ENCODE assay signal across 8 cellular contexts in genomic region chr7:158824028-158824427, GRCh38. TPM values are rescaled to one million over a fixed set of nuclear protein-coding genes. Genes with fewer than 3 reads are reported as not detected.
DNase-seq lines count a peak whose midpoint lies in the region; ATAC-seq, FAIRE-seq and TF ChIP-seq lines count a peak whose summit lies in the region.

No MANE protein-coding gene starts in this region.

- no TSS peak for BruUV-seq in GM12878 (replicated peaks; lab: Mats Ljungman, UMichigan)

- no peak for TF ChIP-seq POLR2A in Peyer's patch (IDR thresholded peaks at IDR 0.05)
- TF ChIP-seq POLR2A in GM12878 (IDR thresholded peaks at IDR 0.05; ENCODE audit: low read depth, low read length), result peak; percentile 57; the same call in 1 of the 2 replicates

- TF ChIP-seq EP300 in GM12878 (IDR thresholded peaks at IDR 0.05; ENCODE audit: borderline replicate concordance in 1 of 2, control insufficient read depth in 1 of 2, low read depth in 2 of 2, low read length in 2 of 2), result peak; percentile 36 to 54; a peak in 1 of 4 replicates

- H3K9me3 ChIP-seq in Peyer's patch (no peaks in the 10 kb centered on the region), GM12878 (replicated peaks; ENCODE audit: control insufficient read depth, insufficient read depth, low read length) (no peaks in the 10 kb centered on the region)

- intact Hi-C loops in GM12878 (cut with micrococcal nuclease; ENCODE audit: unreplicated experiment), result no loop called here

- POLR2A ChIA-PET in GM12878 (lab: Charles Lee), result interaction anchor here (0.5 to 3.4 kb wide), 8 partner anchors 11 to 1642 kb away, joined by 3 to 17 read pairs (median 4); partner anchors contain the start of gene NCAPG2

- peaks cover 64% of the 10 kb centered on the region for H3K79me2 ChIP-seq in GM12878 (ENCODE audit: control insufficient read depth, insufficient read depth, low read length)

- H3K4me2 ChIP-seq in GM12878 (ENCODE audit: control insufficient read depth, insufficient read depth), result peak overlapping the region; percentile 26

- TF ChIP-seq CTCF in Peyer's patch (IDR thresholded peaks at IDR 0.05) (no peak), GM12878 (IDR thresholded peaks at IDR 0.05 in 2 of 3, conservative IDR thresholded peaks at IDR 0.05 in 1 of 3; ENCODE audit: control insufficient read depth in 2 of 3, extremely low read depth in 1 of 3, insufficient read depth in 1 of 3, low read depth in 3 of 3, low read length in 3 of 3) (no peak)

- DNase-seq in Peyer's patch (peak in 2 of 3 donors; percentile 58 to 83), GM12878 (ENCODE audit: low read depth, low spot score) (peak; percentile 61), ureter (ENCODE audit: low spot score) (no peak), DMS79 treated with DMSO at 0.1 percent for 48 hours (lab: John Stamatoyannopoulos, UW) (no peak), D341Med (ENCODE audit: low spot score) (no peak), iPS-NIHi11 (ENCODE audit: low spot score) (no peak)

- H3K36me3 ChIP-seq in Peyer's patch (no peaks in the 10 kb centered on the region), GM12878 (ENCODE audit: control insufficient read depth in 2 of 2, insufficient read depth in 2 of 2, low read length in 1 of 2) (no peaks in the 10 kb centered on the region)

- TF ChIP-seq RAD21 in GM12878 (IDR thresholded peaks at IDR 0.05; ENCODE audit: insufficient read depth, low read depth, low read length), result no peak

- H3K9ac ChIP-seq in GM12878 (ENCODE audit: control insufficient read depth, insufficient read depth, low read length), result no peak overlapping the region; the same call in 1 of the 2 replicates

- peak overlapping the region in 2 of 4 donors; percentile 33 to 37 for H3K27ac ChIP-seq in Peyer's patch
- peak overlapping the region; percentile 46 for H3K27ac ChIP-seq in GM12878 (ENCODE audit: control insufficient read depth, insufficient read depth)

- no peaks in the 10 kb centered on the region for H3K27me3 ChIP-seq in Peyer's patch
- no peaks in the 10 kb centered on the region for H3K27me3 ChIP-seq in GM12878 (replicated peaks in 1 of 2; ENCODE audit: control insufficient read depth in 2 of 2, insufficient read depth in 2 of 2, low read length in 1 of 2)

- no peak overlapping the region for H2AFZ ChIP-seq in GM12878 (ENCODE audit: control insufficient read depth, low read depth, low read length)

- CTCF ChIA-PET in GM12878 (lab: Yijun Ruan, JAX), result interaction anchor here (1.2 to 3.2 kb wide), 4 partner anchors 11 to 209 kb away, joined by 3 to 14 read pairs (median 6); no protein-coding TSS in a partner anchor

- peak; percentile 73 for FAIRE-seq in GM12878 (lab: Jason Lieb, UNC)

- RAD21 ChIA-PET in GM12878 (lab: Charles Lee; ENCODE audit: unreplicated experiment), result interaction anchor here (1.8 to 5.2 kb wide), 4 partner anchors 13 to 152 kb away, joined by 4 to 27 read pairs (median 12); no protein-coding TSS in a partner anchor

- H3K4me3 ChIP-seq in Peyer's patch (no peak overlapping the region), GM12878 (no peak overlapping the region)

- WGBS in GM12878 (ENCODE audit: insufficient coverage, insufficient replicate concordance, low lambda C conversion rate, missing lambda C conversion rate), result 1% methylated on average over 4 of the region's 4 CpGs

- SMC1A ChIA-PET in GM12878 (lab: Charles Lee; ENCODE audit: uncharacterized antibody, unreplicated experiment), result interaction anchor here (0.7 to 1.5 kb wide), 9 partner anchors 9 to 153 kb away, joined by 3 to 6 read pairs (median 3); no protein-coding TSS in a partner anchor

- in situ Hi-C loops in GM12878 (cut with MboI), result loop anchor here (5.0 kb wide), 1 partner anchor 117 kb away; no protein-coding TSS in a partner anchor

- peaks cover 0 to 63% (median 3%) of the 10 kb centered on the region in 4 donors for H3K4me1 ChIP-seq in Peyer's patch
- H3K4me1 ChIP-seq in GM12878 (ENCODE audit: control insufficient read depth, insufficient read depth, low read length), result peaks cover 21% of the 10 kb centered on the region

- ATAC-seq in GM18873 (IDR thresholded peaks at IDR 0.05; ENCODE audit: low FRiP score, unreplicated experiment) (peak; percentile 70), HG02884 (IDR thresholded peaks at IDR 0.05; ENCODE audit: unreplicated experiment) (peak; percentile 69), GM12878 (peak; percentile 74)

- H4K20me1 ChIP-seq in GM12878 (ENCODE audit: control insufficient read depth, insufficient read depth), result no peaks in the 10 kb centered on the region

TF ChIP-seq in GM12878, 131 proteins besides CTCF, POLR2A, EP300 and RAD21 (continues in another document):
- TF ChIP-seq RUNX3 (IDR thresholded peaks at IDR 0.05; ENCODE audit: low read length), result peak; percentile 93
- TF ChIP-seq IRF5 (IDR thresholded peaks at IDR 0.05; ENCODE audit: borderline replicate concordance), result no peak
- 0 out of 2 replicates have a peak, but pooled peaks have one; percentile 47 for TF ChIP-seq MTA3 (IDR thresholded peaks at IDR 0.05; ENCODE audit: borderline replicate concordance, low read length)
- TF ChIP-seq NFXL1 (IDR thresholded peaks at IDR 0.05; ENCODE audit: borderline replicate concordance), result no peak
- 0 out of 2 replicates have a peak, but pooled peaks have one; percentile 19 for TF ChIP-seq NR2F1 (conservative IDR thresholded peaks at IDR 0.05)
- TF ChIP-seq IKZF2 (IDR thresholded peaks at IDR 0.05), result peak; percentile 86 to 88; a peak in 3 of 4 replicates
- TF ChIP-seq ZNF207 (IDR thresholded peaks at IDR 0.05; ENCODE audit: borderline replicate concordance), result no peak
- peak; percentile 59; the same call in 1 of the 2 replicates for TF ChIP-seq NBN (IDR thresholded peaks at IDR 0.05)
- peak; percentile 50; the same call in 1 of the 2 replicates for TF ChIP-seq RB1 (IDR thresholded peaks at IDR 0.05; ENCODE audit: borderline replicate concordance)

RNA-seq across cellular contexts. Expression of gene ESYT2, which starts 5.3 kb away (rescaled TPM):
- total RNA-seq in Peyer's patch (100 to 1,000 TPM in 1 of 4 donors, 10 to 100 TPM in 3; 53.6 to 137 (median 71.0) TPM), GM12878 (2014; rRNA removed) (33.0 and 36.3 TPM in 2 replicates), GM12878 (2014; rRNA removed; fragmentation: Illumina TruSeq; extraction: Trizol) (25.3 and 26.6 TPM in 2 replicates), GM12878 (2021) (24.7 and 25.8 TPM in 2 replicates), ureter (83.9 TPM)
- 113 and 114 TPM in 2 replicates for total RNA-seq in GM12878 (2013; cell fraction: nucleolus; rRNA removed)
- 14.5 TPM for polyA plus RNA-seq in GM12878 (2011; ENCODE audit: low read depth)
- polyA plus RNA-seq in GM12878 (2011; rRNA removed) (44.6 and 53.2 TPM in 2 replicates), GM12878 (2014; fragmentation: Illumina TruSeq; extraction: Trizol) (22.7 and 23.8 TPM in 2 replicates), GM12878 (2014; fragmentation: Nextera tagmentation; extraction: Ambion mirVana) (1 to 10 TPM; 1.9 to 3.2 TPM), GM12878 (2014; rRNA removed) (19.1 and 20.1 TPM in 2 replicates), GM12878 (2016; fragmentation: Nextera tagmentation; extraction: Ambion mirVana) (10 to 100 TPM in 1 of 2 experiments, 1 to 10 TPM in 1; 2.8 to 19.7 TPM)
- 32.6 and 32.8 TPM in 2 replicates for polyA plus RNA-seq in GM12878 (2011; cell fraction: cytosol; rRNA removed)
- polyA plus RNA-seq in GM12878 (2011; cell fraction: nucleus; rRNA removed), result 45.8 and 49.1 TPM in 2 replicates
- 18.7 and 24.3 TPM in 2 replicates for polyA plus RNA-seq in GM12878 (2012)
- 50.8 and 59.8 TPM in 2 replicates for polyA minus RNA-seq in GM12878 (2011; rRNA and poly(A)+ RNA removed)
- 30.4 and 30.6 TPM in 2 replicates for polyA minus RNA-seq in GM12878 (2011; cell fraction: cytosol; rRNA and poly(A)+ RNA removed)
- polyA minus RNA-seq in GM12878 (2011; cell fraction: nucleus; rRNA and poly(A)+ RNA removed), result 23.1 and 31.4 TPM in 2 replicates

RNA-seq across cellular contexts. Expression of gene DYNC2I1, which starts 32.3 kb away (rescaled TPM):
- 100 to 1,000 TPM in 1 of 4 donors, 10 to 100 TPM in 3; 22.9 to 107 (median 65.3) TPM for total RNA-seq in Peyer's patch
- 52.9 and 56.0 TPM in 2 replicates for total RNA-seq in GM12878 (2013; cell fraction: nucleolus; rRNA removed)
- total RNA-seq in GM12878 (2014; rRNA removed), result 5.7 and 6.7 TPM in 2 replicates
- total RNA-seq in GM12878 (2014; rRNA removed; fragmentation: Illumina TruSeq; extraction: Trizol), result 4.6 and 5.8 TPM in 2 replicates
- 6.1 and 8.4 TPM in 2 replicates for total RNA-seq in GM12878 (2021)
- 4.0 TPM for polyA plus RNA-seq in GM12878 (2011; ENCODE audit: low read depth)
- 6.8 and 9.1 TPM in 2 replicates for polyA plus RNA-seq in GM12878 (2011; rRNA removed)
- polyA plus RNA-seq in GM12878 (2011; cell fraction: cytosol; rRNA removed), result 10.4 and 11.9 TPM in 2 replicates
- polyA plus RNA-seq in GM12878 (2011; cell fraction: nucleus; rRNA removed), result 36.4 and 38.5 TPM in 2 replicates
- 7.2 and 7.9 TPM in 2 replicates for polyA plus RNA-seq in GM12878 (2012)
- polyA plus RNA-seq in GM12878 (2014; fragmentation: Illumina TruSeq; extraction: Trizol), result 8.2 and 10.7 TPM in 2 replicates
- polyA plus RNA-seq in GM12878 (2014; fragmentation: Nextera tagmentation; extraction: Ambion mirVana), result 1 to 10 TPM in 1 of 2 experiments, under 1 TPM in 1; 0.42 to 1.4 TPM
- 11.4 and 16.3 TPM in 2 replicates for polyA plus RNA-seq in GM12878 (2014; rRNA removed)
- 1 to 10 TPM; 9.6 to 9.9 TPM for polyA plus RNA-seq in GM12878 (2016; fragmentation: Nextera tagmentation; extraction: Ambion mirVana)
- 4.9 and 7.1 TPM in 2 replicates for polyA minus RNA-seq in GM12878 (2011; rRNA and poly(A)+ RNA removed)
- 2.9 and 4.2 TPM in 2 replicates for polyA minus RNA-seq in GM12878 (2011; cell fraction: cytosol; rRNA and poly(A)+ RNA removed)
- polyA minus RNA-seq in GM12878 (2011; cell fraction: nucleus; rRNA and poly(A)+ RNA removed), result 6.4 and 9.6 TPM in 2 replicates
- 23.8 TPM for total RNA-seq in ureter

Comparison
In these comparisons a context has a peak if more than half of its experiments do, and no peak if none do; other contexts are left out.
1. DNase-seq: peak in Peyer's patch (2 of 3) and GM12878 (single experiment); none in ureter (single experiment), DMS79 treated with DMSO at 0.1 percent for 48 hours (single experiment), D341Med (single experiment) and iPS-NIHi11 (single experiment).
2. Peak in every context shown above with its lines, with median percentiles within 50 percentile points of each other: ATAC-seq.